In genomic region chr2:120737802-120738516, GRCh38 we compare ENCODE assay signal across 8 cellular contexts. TPM values are rescaled to one million over a fixed set of nuclear protein-coding genes. Genes with fewer than 3 reads are reported as not detected.
A peak's percentile ranks its signal among the peaks of the same experiment; 100 is the strongest.
DNase-seq lines count a peak whose midpoint lies in the region; ATAC-seq and TF ChIP-seq lines count a peak whose summit lies in the region.

No MANE protein-coding gene starts in this region.

- no peak overlapping the region for H3K18ac ChIP-seq in trophoblast cell (ENCODE audit: low read length)

- H3K4me3 ChIP-seq in fibroblast of lung (replicated peaks in 1 of 4; ENCODE audit: control extremely low read depth in 1 of 4, insufficient read depth in 1 of 4, low read depth in 3 of 4, low read length in 4 of 4) (peak overlapping the region; percentile 51 to 87 (median 74)), trophoblast cell (ENCODE audit: low read depth, low read length) (no peak overlapping the region)

- H3K4me2 ChIP-seq in fibroblast of lung (ENCODE audit: extremely low read depth, insufficient read depth, low read length) (peak overlapping the region; percentile 99), trophoblast cell (ENCODE audit: low read length) (peak overlapping the region; percentile 95)

- H3K27me3 ChIP-seq in fibroblast of lung (ENCODE audit: control insufficient read depth, insufficient read depth, low read length) (no peaks in the 10 kb centered on the region), trophoblast cell (ENCODE audit: insufficient read depth, low read length) (peaks cover 19% of the 10 kb centered on the region)

- TF ChIP-seq CTCF in Calu3 (IDR thresholded peaks at IDR 0.05; ENCODE audit: unreplicated experiment) = no peak
- no peak for TF ChIP-seq CTCF in fibroblast of lung (conservative IDR thresholded peaks at IDR 0.05 in 1 of 2, IDR thresholded peaks at IDR 0.05 in 1 of 2; ENCODE audit: low read depth in 1 of 2, low read length in 2 of 2)
- TF ChIP-seq CTCF in GM20000 (IDR thresholded peaks at IDR 0.05; ENCODE audit: extremely low read depth, missing control alignments) = no peak

- H3K36me3 ChIP-seq in fibroblast of lung (ENCODE audit: control insufficient read depth, insufficient read depth, low read length) = no peaks in the 10 kb centered on the region
- no peaks in the 10 kb centered on the region for H3K36me3 ChIP-seq in trophoblast cell (ENCODE audit: control insufficient read depth in 1 of 2, insufficient read depth in 2 of 2, low read length in 2 of 2)

- no peak overlapping the region for H2AFZ ChIP-seq in fibroblast of lung (ENCODE audit: low read length)
- H2AFZ ChIP-seq in trophoblast cell (ENCODE audit: insufficient read depth, low read length, poor library complexity) = no peak overlapping the region

- peaks cover 19% of the 10 kb centered on the region for H3K4me1 Mint-ChIP-seq in Calu3 (ENCODE audit: low read depth, unreplicated experiment)

- peak overlapping the region; percentile 17 for H3K9ac ChIP-seq in fibroblast of lung (ENCODE audit: insufficient read depth, low read length)
- no peak overlapping the region for H3K9ac ChIP-seq in trophoblast cell (ENCODE audit: low read length)

- H3K23ac ChIP-seq in trophoblast cell (ENCODE audit: low read length) = no peak overlapping the region

- H2AK5ac ChIP-seq in trophoblast cell (ENCODE audit: low read length) = no peak overlapping the region

- intact Hi-C loops in Calu3 (cut with micrococcal nuclease; ENCODE audit: unreplicated experiment) = loop anchor here (5.0 kb wide), 1 partner anchor 209 kb away; no protein-coding TSS in a partner anchor

- H3K4ac ChIP-seq in trophoblast cell (ENCODE audit: low read depth, low read length) = no peak overlapping the region

- no peaks in the 10 kb centered on the region for H3K9me3 Mint-ChIP-seq in Calu3 (ENCODE audit: low read depth, unreplicated experiment)

- no peak overlapping the region for H4K91ac ChIP-seq in trophoblast cell (ENCODE audit: low read depth, low read length)

- H2BK5ac ChIP-seq in trophoblast cell (ENCODE audit: low read depth, low read length, poor library complexity) = no peak overlapping the region

- peak; percentile 55 for DNase-seq in Calu3
- DNase-seq in NCI-H345 (lab: John Stamatoyannopoulos, UW) = peak; percentile 31
- DNase-seq in fibroblast of lung (ENCODE audit: low read depth in 2 of 2) = no peak
- DNase-seq in trophoblast cell = no peak
- DNase-seq in GM20000 (ENCODE audit: low spot score) = no peak
- no peak for DNase-seq in RKO (ENCODE audit: low spot score)
- DNase-seq in SW 1271 (lab: John Stamatoyannopoulos, UW) = no peak

- no peaks in the 10 kb centered on the region for H3K9me3 ChIP-seq in fibroblast of lung (ENCODE audit: control insufficient read depth, insufficient read depth, low read depth, low read length)
- H3K9me3 ChIP-seq in trophoblast cell (ENCODE audit: insufficient read depth, low read depth, low read length) = no peaks in the 10 kb centered on the region

- no TSS peak for BruUV-seq in Calu3 (replicated peaks; lab: Mats Ljungman, UMichigan)

- CTCF ChIA-PET in Calu3 (lab: Charles Lee) = interaction anchor here (1.1 to 2.1 kb wide), 2 partner anchors 211 to 342 kb away, joined by 3 to 7 read pairs; no protein-coding TSS in a partner anchor

- peaks cover 11% of the 10 kb centered on the region for H3K79me1 ChIP-seq in trophoblast cell (ENCODE audit: low read length)

- H3K27ac Mint-ChIP-seq in Calu3 (ENCODE audit: unreplicated experiment) = no peak overlapping the region

- H3K79me2 ChIP-seq in fibroblast of lung (ENCODE audit: control insufficient read depth, insufficient read depth, low read length) (peaks cover 50% of the 10 kb centered on the region), trophoblast cell (ENCODE audit: control insufficient read depth, insufficient read depth, low read length, poor library complexity) (peaks cover 6% of the 10 kb centered on the region)

- H3K27ac ChIP-seq in fibroblast of lung (ENCODE audit: insufficient read depth, low read length) (peak overlapping the region; percentile 89), trophoblast cell (ENCODE audit: low read depth, low read length) (no peak overlapping the region)

- peaks cover 24% of the 10 kb centered on the region for H3K36me3 Mint-ChIP-seq in Calu3 (ENCODE audit: insufficient read depth, unreplicated experiment)

- no peak overlapping the region for H4K8ac ChIP-seq in trophoblast cell (ENCODE audit: low read depth, low read length)

- WGBS in trophoblast cell (ENCODE audit: extremely low coverage, insufficient coverage, insufficient read length) = no CpG with 5 or more reads among the region's 14 CpGs

- H4K12ac ChIP-seq in trophoblast cell (ENCODE audit: low read depth, low read length) = no peak overlapping the region

- H3K4me3 Mint-ChIP-seq in Calu3 (ENCODE audit: low read depth, unreplicated experiment) = peak overlapping the region; percentile 87

- no peak for ATAC-seq in GM19395 (IDR thresholded peaks at IDR 0.05; ENCODE audit: unreplicated experiment)

- H3K14ac ChIP-seq in trophoblast cell (ENCODE audit: low read length) = no peak overlapping the region

- no peak overlapping the region for H2BK12ac ChIP-seq in trophoblast cell (ENCODE audit: low read length)

- peaks cover 69% of the 10 kb centered on the region for H3K27me3 Mint-ChIP-seq in Calu3 (ENCODE audit: unreplicated experiment)

- H3K4me1 ChIP-seq in fibroblast of lung (ENCODE audit: control insufficient read depth, extremely low read depth, insufficient read depth, low read length) (peaks cover 10% of the 10 kb centered on the region), trophoblast cell (ENCODE audit: control insufficient read depth in 1 of 2, insufficient read depth in 2 of 2, low read length in 2 of 2) (peaks cover 15 to 31% of the 10 kb centered on the region in 2 experiments)

- H2BK120ac ChIP-seq in trophoblast cell (ENCODE audit: insufficient read depth, low read length, poor library complexity) = no peak overlapping the region

- H4K20me1 ChIP-seq in fibroblast of lung (ENCODE audit: control insufficient read depth, extremely low read depth, insufficient read depth, low read length) = no peaks in the 10 kb centered on the region

RNA-seq across cellular contexts. Expression of gene GLI2, which starts 2.3 kb away (rescaled TPM):
- total RNA-seq in Calu3 (2022) (1.4 and 1.6 TPM in 2 replicates), fibroblast of lung (3.3 TPM in 2 replicates)
- 2.8 and 3.8 TPM in 2 replicates for polyA plus RNA-seq in fibroblast of lung
- 6.3 and 7.8 TPM in 2 replicates for polyA plus RNA-seq in fibroblast of lung (2012)
- polyA minus RNA-seq in fibroblast of lung (ENCODE audit: low replicate concordance) = 12.4 and 15.0 TPM in 2 replicates
- 2.7 and 3.4 TPM in 2 replicates for polyA plus RNA-seq in trophoblast cell (2013)

Comparison
In these comparisons a context has a peak if more than half of its experiments do, and no peak if none do; other contexts are left out.
1. DNase-seq: peak in Calu3 (single experiment) and NCI-H345 (single experiment); none in fibroblast of lung (0 of 2), trophoblast cell (0 of 2), GM20000 (single experiment), RKO (single experiment) and SW 1271 (0 of 2).